ENCODE assay signal across 8 cellular contexts in the genomic region with DNA sequence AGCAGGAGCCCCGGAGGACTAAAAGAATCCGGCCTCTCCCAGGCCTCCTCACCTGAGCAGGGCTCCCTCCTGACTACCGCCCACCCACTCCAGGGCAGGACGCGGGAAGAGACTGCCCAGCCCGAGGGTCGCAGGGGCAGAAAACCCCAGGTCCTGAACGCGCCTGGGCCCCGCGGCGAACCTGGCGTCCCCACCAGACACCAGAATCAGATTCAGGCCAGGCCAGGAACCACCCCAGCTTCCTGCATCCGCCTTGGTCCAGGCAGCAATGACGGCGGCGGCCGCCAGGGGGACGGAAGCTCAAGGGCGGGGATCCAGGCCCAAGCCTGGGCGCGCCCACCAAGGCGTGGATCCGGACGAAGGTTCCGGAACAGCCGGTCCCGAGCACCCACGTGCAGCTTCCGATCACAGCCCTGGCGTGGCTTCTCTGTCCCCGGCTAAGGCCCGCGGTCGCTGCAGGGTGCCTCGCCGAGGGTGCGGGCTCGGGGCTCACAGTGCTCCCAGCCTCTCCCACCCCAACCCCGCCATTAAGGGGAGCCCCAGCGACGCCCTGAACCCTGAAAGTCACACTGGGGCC. TPM values are rescaled to one million over a fixed set of nuclear protein-coding genes. Genes with fewer than 3 reads are reported as not detected.
DNase-seq lines count a peak whose midpoint lies in the region; ATAC-seq and TF ChIP-seq lines count a peak whose summit lies in the region.

No MANE protein-coding gene starts in this region.

- no peaks in the 10 kb centered on the region for H3K36me3 ChIP-seq in neural progenitor cell

- H3K27me3 ChIP-seq in neural progenitor cell, result peaks cover 11% of the 10 kb centered on the region

- peaks cover 4% of the 10 kb centered on the region for H3K4me1 Mint-ChIP-seq in activated T-helper 2 cell treated with anti-CD3 and anti-CD28 coated beads, Interferon-gamma antibody, Interleukin-2, Interleukin-4, amounts not matched to agents 10 μg/mL and 5 μg/mL and 100 μg/mL, durations not matched to agents 14 hours and 24 hours and 36 hours (ENCODE audit: low read depth)
- H3K4me1 Mint-ChIP-seq in neural progenitor cell, result peaks cover 2% of the 10 kb centered on the region

- no peaks in the 10 kb centered on the region for H3K36me3 Mint-ChIP-seq in activated T-helper 2 cell treated with anti-CD3 and anti-CD28 coated beads, Interferon-gamma antibody, Interleukin-2, Interleukin-4, amounts not matched to agents 10 μg/mL and 5 μg/mL and 100 μg/mL, durations not matched to agents 14 hours and 24 hours and 36 hours (ENCODE audit: low read depth)
- no peaks in the 10 kb centered on the region for H3K36me3 Mint-ChIP-seq in neural progenitor cell

- H4K20me1 ChIP-seq in neural progenitor cell (ENCODE audit: low read depth), result no peaks in the 10 kb centered on the region

- ATAC-seq in GM19395 (IDR thresholded peaks at IDR 0.05; ENCODE audit: unreplicated experiment) (peak; percentile 63), GM19023 (IDR thresholded peaks at IDR 0.05; ENCODE audit: unreplicated experiment) (no peak)

- no peak overlapping the region for H3K4me3 ChIP-seq in neural progenitor cell

- peaks cover 2% of the 10 kb centered on the region for H3K27me3 Mint-ChIP-seq in activated T-helper 2 cell treated with anti-CD3 and anti-CD28 coated beads, Interferon-gamma antibody, Interleukin-2, Interleukin-4, amounts not matched to agents 10 μg/mL and 5 μg/mL and 100 μg/mL, durations not matched to agents 14 hours and 24 hours and 36 hours (ENCODE audit: low read depth)
- H3K27me3 Mint-ChIP-seq in neural progenitor cell (ENCODE audit: insufficient read depth, low read depth), result peaks cover 4% of the 10 kb centered on the region

- H3K4me3 Mint-ChIP-seq in activated T-helper 2 cell treated with anti-CD3 and anti-CD28 coated beads, Interferon-gamma antibody, Interleukin-2, Interleukin-4, amounts not matched to agents 10 μg/mL and 5 μg/mL and 100 μg/mL, durations not matched to agents 14 hours and 24 hours and 36 hours (ENCODE audit: low read depth), result peak overlapping the region; percentile 64
- H3K4me3 Mint-ChIP-seq in neural progenitor cell, result no peak overlapping the region

- TF ChIP-seq CTCF in neural progenitor cell (IDR thresholded peaks at IDR 0.05), result peak; percentile 70

- no peaks in the 10 kb centered on the region for H3K9me3 Mint-ChIP-seq in activated T-helper 2 cell treated with anti-CD3 and anti-CD28 coated beads, Interferon-gamma antibody, Interleukin-2, Interleukin-4, amounts not matched to agents 10 μg/mL and 5 μg/mL and 100 μg/mL, durations not matched to agents 14 hours and 24 hours and 36 hours
- no peaks in the 10 kb centered on the region for H3K9me3 Mint-ChIP-seq in neural progenitor cell

- intact Hi-C loops in activated T-helper 2 cell treated with anti-CD3 and anti-CD28 coated beads, Interferon-gamma antibody, Interleukin-2, Interleukin-4, amounts not matched to agents 10 μg/mL and 5 μg/mL and 100 μg/mL, durations not matched to agents 14 hours and 24 hours and 36 hours (cut with micrococcal nuclease), result no loop called here

- H3K27ac Mint-ChIP-seq in activated T-helper 2 cell treated with anti-CD3 and anti-CD28 coated beads, Interferon-gamma antibody, Interleukin-2, Interleukin-4, amounts not matched to agents 10 μg/mL and 5 μg/mL and 100 μg/mL, durations not matched to agents 14 hours and 24 hours and 36 hours, result peak overlapping the region; percentile 63
- no peak overlapping the region for H3K27ac Mint-ChIP-seq in neural progenitor cell

- peak; percentile 51 to 61 for DNase-seq in AML-193 (lab: John Stamatoyannopoulos, UW)
- DNase-seq in NOMO-1 treated with DMSO at 0.1 percent for 48 hours (lab: John Stamatoyannopoulos, UW; ENCODE audit: unreplicated experiment), result peak; percentile 59
- peak; percentile 86 for DNase-seq in activated T-helper 2 cell treated with anti-CD3 and anti-CD28 coated beads, Interferon-gamma antibody, Interleukin-2, Interleukin-4, amounts not matched to agents 10 μg/mL and 5 μg/mL and 100 μg/mL, durations not matched to agents 14 hours and 24 hours and 36 hours (ENCODE audit: low spot score)
- peak; percentile 67 for DNase-seq in fibroblast of the conjunctiva (ENCODE audit: low read depth)
- DNase-seq in neural progenitor cell (ENCODE audit: low spot score), result peak; percentile 70
- peak; percentile 84 for DNase-seq in stimulated activated naive CD4-positive, alpha-beta T cell treated with Interleukin-2 at 50 U/mL for 16 hours (lab: John Stamatoyannopoulos, UW)

- H3K4me1 ChIP-seq in neural progenitor cell, result peaks cover 3% of the 10 kb centered on the region

- H3F3A ChIP-seq in neural progenitor cell (ENCODE audit: low read depth), result no peaks in the 10 kb centered on the region

- H3K9me3 ChIP-seq in neural progenitor cell (ENCODE audit: low read depth), result no peaks in the 10 kb centered on the region

- H3K9ac ChIP-seq in neural progenitor cell, result no peak overlapping the region

- H3K27ac ChIP-seq in neural progenitor cell, result no peak overlapping the region

- no peaks in the 10 kb centered on the region for H3K79me2 ChIP-seq in neural progenitor cell (ENCODE audit: low read depth)

- peak overlapping the region; percentile 95 for H2AFZ ChIP-seq in neural progenitor cell (replicated peaks)

- H3K4me2 ChIP-seq in neural progenitor cell, result peak overlapping the region; percentile 27

RNA-seq across cellular contexts. Expression of a gene that starts 3.6 kb away (rescaled TPM):
- not detected in 2 replicates for total RNA-seq in activated T-helper 2 cell treated with anti-CD3 and anti-CD28 coated beads, Interferon-gamma antibody, Interleukin-2, Interleukin-4, amounts not matched to agents 10 μg/mL and 5 μg/mL and 100 μg/mL, durations not matched to agents 14 hours and 24 hours and 36 hours
- total RNA-seq in neural progenitor cell (ENCODE audit: low replicate concordance), result not detected in 2 replicates

RNA-seq across cellular contexts. Expression of a gene that starts 19.3 kb away (rescaled TPM):
- total RNA-seq in activated T-helper 2 cell treated with anti-CD3 and anti-CD28 coated beads, Interferon-gamma antibody, Interleukin-2, Interleukin-4, amounts not matched to agents 10 μg/mL and 5 μg/mL and 100 μg/mL, durations not matched to agents 14 hours and 24 hours and 36 hours, result not detected in 2 replicates
- not detected in 2 replicates for total RNA-seq in neural progenitor cell (ENCODE audit: low replicate concordance)

RNA-seq across cellular contexts. Expression of a gene that starts 25.4 kb away (rescaled TPM):
- total RNA-seq in activated T-helper 2 cell treated with anti-CD3 and anti-CD28 coated beads, Interferon-gamma antibody, Interleukin-2, Interleukin-4, amounts not matched to agents 10 μg/mL and 5 μg/mL and 100 μg/mL, durations not matched to agents 14 hours and 24 hours and 36 hours, result 2.9 and 3.6 TPM in 2 replicates
- 1.0 and 4.9 TPM in 2 replicates for total RNA-seq in neural progenitor cell (ENCODE audit: low replicate concordance)

RNA-seq across cellular contexts. Expression of a gene that starts 43.0 kb away (rescaled TPM):
- 1.6 and 2.0 TPM in 2 replicates for total RNA-seq in activated T-helper 2 cell treated with anti-CD3 and anti-CD28 coated beads, Interferon-gamma antibody, Interleukin-2, Interleukin-4, amounts not matched to agents 10 μg/mL and 5 μg/mL and 100 μg/mL, durations not matched to agents 14 hours and 24 hours and 36 hours
- 0.31 TPM in 1 of 2 replicates, not detected in the other for total RNA-seq in neural progenitor cell (ENCODE audit: low replicate concordance)
